ENCODE assay signal across 24 cellular contexts in the genomic region with DNA sequence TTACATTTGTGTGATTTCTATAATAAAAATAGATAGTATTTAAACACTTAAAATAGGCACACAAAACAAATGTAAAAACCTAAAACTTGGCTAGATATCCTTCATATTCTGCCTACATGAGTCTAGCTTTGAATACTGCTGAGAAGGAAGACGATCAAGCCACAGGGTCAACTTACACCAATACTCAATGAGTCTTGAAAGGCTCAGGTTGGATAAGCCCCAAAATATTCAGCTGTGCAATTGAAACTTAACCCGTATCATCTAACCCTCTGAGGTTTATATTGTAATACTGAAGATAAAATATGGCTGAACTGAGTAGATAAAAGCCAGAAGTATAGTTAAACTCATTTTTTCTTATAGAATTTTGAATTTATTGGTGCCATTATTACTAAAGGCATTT.
DNase-seq lines count a peak whose midpoint lies in the region; ATAC-seq and TF ChIP-seq lines count a peak whose summit lies in the region.
"Had no signal": no experiment of that assay in that cellular context is flagged by ENCODE, and none has a peak within 500 bp of the region (broad histone marks: within the 10 kb centered on the region; RNA-seq: fewer than 3 reads in every experiment).

No MANE protein-coding gene starts in this region.

- ATAC-seq in GM18505 (IDR thresholded peaks at IDR 0.05; ENCODE audit: unreplicated experiment) = no peak
- ATAC-seq: GM23338 had no signal

- DNase-seq in NCI-H2196 (lab: John Stamatoyannopoulos, UW; ENCODE audit: unreplicated experiment) (peak; percentile 1), NCI-H2196 treated with DMSO at 0.1 percent for 48 hours (lab: John Stamatoyannopoulos, UW; ENCODE audit: unreplicated experiment) (no peak), NCI-H2029 treated with DMSO at 0.1 percent for 48 hours (lab: John Stamatoyannopoulos, UW) (peak; percentile 7), NCI-H524 (lab: John Stamatoyannopoulos, UW) (peak; percentile 9 to 69), iris pigment epithelial cell (ENCODE audit: low read depth) (peak; percentile 27), HPDE6-E6E7 (ENCODE audit: extremely low spot score) (no peak)
- DNase-seq in NK-92 treated with Interleukin-12 subunit alpha and Interleukin-12 subunit beta, amount 100 ng/mL, for 24 hours (lab: John Stamatoyannopoulos, UW) = no peak
- DNase-seq: CD4-positive, CD25-positive, alpha-beta regulatory T cell; DMS53; H9; HFFc6; KG1; MM.1S; NCI-H1048; NCI-H1436; NCI-H187; NCI-H2227 treated with DMSO at 0.1 percent for 48 hours; NCI-H748 treated with DMSO at 0.1 percent for 48 hours; OCI-M1; Peyer's patch; SHP77 treated with DMSO at 0.1 percent for 48 hours; T-helper 1 cell had no signal

- TF ChIP-seq POLR2A in GM18505 (IDR thresholded peaks at IDR 0.05; ENCODE audit: borderline replicate concordance, extremely low read depth, insufficient read depth, insufficient read length) = no peak

Comparison
In these comparisons a context has a peak if more than half of its experiments do, and no peak if none do; other contexts are left out.
1. DNase-seq: peak in NCI-H2196 (single experiment), NCI-H2029 treated with DMSO at 0.1 percent for 48 hours (single experiment), NCI-H524 (2 of 2) and iris pigment epithelial cell (single experiment); none in NCI-H2196 treated with DMSO at 0.1 percent for 48 hours (single experiment), HPDE6-E6E7 (single experiment) and NK-92 treated with Interleukin-12 subunit alpha and Interleukin-12 subunit beta, amount 100 ng/mL, for 24 hours (single experiment).